27 cellular contexts compared by ENCODE assay signal in the genomic region with DNA sequence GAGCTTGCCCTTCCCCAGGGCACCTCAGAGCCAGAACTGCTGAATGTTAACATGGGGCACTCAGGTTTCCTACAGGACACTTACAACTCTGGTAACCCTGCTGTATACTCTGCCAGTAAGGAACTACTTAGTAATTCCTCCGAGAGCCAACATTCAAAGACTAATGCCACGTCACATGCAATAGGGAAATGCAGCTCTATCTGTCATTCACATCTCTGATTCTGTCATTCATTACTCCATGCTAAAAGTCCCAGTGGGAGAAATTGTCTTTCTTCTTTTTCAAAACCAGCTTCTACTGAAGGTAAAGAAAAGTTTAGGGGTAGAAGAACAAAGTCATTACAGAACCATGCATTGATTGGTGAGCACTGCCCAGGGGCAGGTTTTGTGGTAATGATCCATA.
"Had no signal": no experiment of that assay in that cellular context is flagged by ENCODE, and none has a peak within 500 bp of the region (broad histone marks: within the 10 kb centered on the region; RNA-seq: fewer than 3 reads in every experiment).

No MANE protein-coding gene starts in this region.

- H3K27ac Mint-ChIP-seq: natural killer cell; nephron progenitor cell; progenitor cell of endocrine pancreas; stimulated activated effector memory CD8-positive, alpha-beta T cell treated with anti-CD3 and anti-CD28 coated beads, Interleukin-12 subunit alpha, Interleukin-12 subunit beta, amount 100 ng/mL, for 72 hours; stimulated activated naive CD8-positive, alpha-beta T cell treated with anti-CD3 and anti-CD28 coated beads, Interleukin-15, Interleukin-2, amounts not matched to agents 100 ng/mL and 50 ng/mL, for 24 hours had no signal

- H3K4me1 ChIP-seq: lower lobe of right lung, parathyroid adenoma, sigmoid colon, upper lobe of right lung had no signal

- H3K9me3 Mint-ChIP-seq: naive B cell; natural killer cell; nephron progenitor cell; stimulated activated effector memory CD8-positive, alpha-beta T cell treated with anti-CD3 and anti-CD28 coated beads, Interleukin-12 subunit alpha, Interleukin-12 subunit beta, amount 100 ng/mL, for 72 hours; stimulated activated naive CD8-positive, alpha-beta T cell treated with anti-CD3 and anti-CD28 coated beads, Interleukin-15, Interleukin-2, amounts not matched to agents 100 ng/mL and 50 ng/mL, for 24 hours had no signal

- DNase-seq: head of caudate nucleus; hippocampal formation; kidney glomerular epithelial cell; left cardiac atrium; lower lobe of right lung; mammary epithelial cell; naive B cell; natural killer cell; nephron progenitor cell; nucleus accumbens; retina; right cardiac atrium; sigmoid colon; small intestine; spleen; stimulated activated CD4-positive, alpha-beta T cell treated with anti-CD3 and anti-CD28 coated beads, Interleukin-4, amount 100 ng/mL, for 24 hours; stimulated activated naive CD4-positive, alpha-beta T cell; tibial artery; trophoblast cell; upper lobe of right lung had no signal

- H2AFZ ChIP-seq: parathyroid adenoma had no signal

- H3K9ac ChIP-seq: parathyroid adenoma had no signal

- H3K27ac ChIP-seq: lower lobe of right lung, parathyroid adenoma, sigmoid colon, upper lobe of right lung had no signal

- H3K4me3 Mint-ChIP-seq: naive B cell; natural killer cell; nephron progenitor cell; stimulated activated effector memory CD8-positive, alpha-beta T cell treated with anti-CD3 and anti-CD28 coated beads, Interleukin-12 subunit alpha, Interleukin-12 subunit beta, amount 100 ng/mL, for 72 hours; stimulated activated naive CD8-positive, alpha-beta T cell treated with anti-CD3 and anti-CD28 coated beads, Interleukin-15, Interleukin-2, amounts not matched to agents 100 ng/mL and 50 ng/mL, for 24 hours had no signal

- H3K36me3 ChIP-seq: lower lobe of right lung, sigmoid colon, spleen, suprapubic skin, thoracic aorta, tibial artery, upper lobe of right lung had no signal

- H3K36me3 Mint-ChIP-seq: naive B cell; natural killer cell; stimulated activated effector memory CD8-positive, alpha-beta T cell treated with anti-CD3 and anti-CD28 coated beads, Interleukin-12 subunit alpha, Interleukin-12 subunit beta, amount 100 ng/mL, for 72 hours had no signal

- H3K4me1 Mint-ChIP-seq: stimulated activated effector memory CD8-positive, alpha-beta T cell treated with anti-CD3 and anti-CD28 coated beads, Interleukin-12 subunit alpha, Interleukin-12 subunit beta, amount 100 ng/mL, for 72 hours had no signal

- H3K9me3 ChIP-seq: lower lobe of right lung, sigmoid colon, spleen, suprapubic skin, thoracic aorta, tibial artery, upper lobe of right lung had no signal

- H3K27me3 Mint-ChIP-seq: stimulated activated naive CD8-positive, alpha-beta T cell treated with anti-CD3 and anti-CD28 coated beads, Interleukin-15, Interleukin-2, amounts not matched to agents 100 ng/mL and 50 ng/mL, for 24 hours had no signal

- H3K4me3 ChIP-seq: lower lobe of right lung, sigmoid colon, spleen, suprapubic skin, thoracic aorta, tibial artery, upper lobe of right lung had no signal

- ATAC-seq: left lobe of liver; lower lobe of right lung; natural killer cell; right cardiac atrium; stimulated activated effector memory CD8-positive, alpha-beta T cell treated with anti-CD3 and anti-CD28 coated beads, Interleukin-12 subunit alpha, Interleukin-12 subunit beta, amount 100 ng/mL, for 72 hours; upper lobe of right lung had no signal

- H3K79me2 ChIP-seq: parathyroid adenoma had no signal

- H3K27me3 ChIP-seq: sigmoid colon, suprapubic skin, tibial artery, upper lobe of right lung had no signal
